18 cellular contexts compared by ENCODE assay signal in the genomic region with DNA sequence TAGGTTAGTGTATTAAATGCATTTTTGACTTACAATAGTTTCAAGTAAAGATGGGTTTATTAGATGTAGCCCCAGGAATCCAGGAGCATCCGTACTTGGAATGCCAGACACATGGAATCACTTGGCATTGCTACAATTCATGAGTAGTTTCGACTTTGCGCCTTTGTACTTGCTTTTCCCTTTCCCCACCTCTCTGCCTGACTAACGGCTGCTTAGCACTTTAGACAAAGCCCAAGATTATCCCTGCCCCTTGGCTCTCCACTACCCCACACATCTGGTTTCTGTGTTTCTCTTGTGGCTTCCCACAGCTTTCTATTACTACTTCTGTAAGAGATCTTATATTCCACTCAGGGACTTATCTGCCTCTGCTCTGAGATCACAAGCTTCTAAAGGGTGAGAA.
A peak's percentile ranks its signal among the peaks of the same experiment; 100 is the strongest.
DNase-seq lines count a peak whose midpoint lies in the region; ATAC-seq and TF ChIP-seq lines count a peak whose summit lies in the region.
"Had no signal": no experiment of that assay in that cellular context is flagged by ENCODE, and none has a peak within 500 bp of the region (broad histone marks: within the 10 kb centered on the region; RNA-seq: fewer than 3 reads in every experiment).

No MANE protein-coding gene starts in this region.

- DNase-seq in AG09309 (ENCODE audit: low read depth) (peak; percentile 20), LHCN-M2 (ENCODE audit: low read depth) (peak; percentile 55), astrocyte of the spinal cord (ENCODE audit: low read depth, low spot score) (peak; percentile 65), kidney glomerular epithelial cell (lab: John Stamatoyannopoulos, UW) (peak; percentile 20), midbrain (lab: John Stamatoyannopoulos, UW) (no peak), NCI-H1436 (lab: John Stamatoyannopoulos, UW) (no peak), islet precursor cell (no peak)
- DNase-seq: COR-L47; cortex of kidney; erythroblast; KBM-7; left cardiac atrium; NCI-H1417 treated with DMSO at 0.1 percent for 48 hours; posterior cingulate gyrus; stimulated activated CD4-positive, alpha-beta T cell treated with anti-CD3 and anti-CD28 coated beads, Interleukin-12 subunit alpha, Interleukin-12 subunit beta, amount 100 ng/mL, for 4 hours; stimulated activated naive CD4-positive, alpha-beta T cell treated with Interleukin-2 at 50 U/mL for 16 hours; upper lobe of right lung had no signal

- H3K4me3 ChIP-seq in AG09309 (ENCODE audit: control insufficient read depth, low read depth, low read length) (no peak overlapping the region), astrocyte of the spinal cord (ENCODE audit: low read depth, low read length) (no peak overlapping the region)
- H3K4me3 ChIP-seq: upper lobe of right lung had no signal

- in situ Hi-C loops in astrocyte of the spinal cord (cut with HindIII; ENCODE audit: low sequenced_read_pairs): no loop called here

- no peak for TF ChIP-seq CTCF in AG09309 (IDR thresholded peaks at IDR 0.05; ENCODE audit: control insufficient read depth, insufficient read depth, low read depth, low read length, missing control alignments)
- no peak for TF ChIP-seq CTCF in astrocyte of the spinal cord (IDR thresholded peaks at IDR 0.05; ENCODE audit: low read depth, low read length)

- ATAC-seq in HG03039 (IDR thresholded peaks at IDR 0.05; ENCODE audit: unreplicated experiment): no peak
- ATAC-seq: upper lobe of right lung had no signal

Comparison
In these comparisons a context has a peak if more than half of its experiments do, and no peak if none do; other contexts are left out.
1. DNase-seq: peak in AG09309 (single experiment), LHCN-M2 (single experiment), astrocyte of the spinal cord (single experiment) and kidney glomerular epithelial cell (single experiment); none in midbrain (single experiment), NCI-H1436 (single experiment) and islet precursor cell (single experiment).